2 cellular contexts compared by ENCODE assay signal in genomic region chr17:50841277-50841948, GRCh38.
TF ChIP-seq lines count a peak whose summit lies in the region.

No MANE protein-coding gene starts in this region.

TF ChIP-seq in HCT116, 20 proteins besides CTCF, POLR2A, EP300 and RAD21 (continued from another document):
- TF ChIP-seq REST (IDR thresholded peaks at IDR 0.05; ENCODE audit: low read depth) (no peak), CBX3 (IDR thresholded peaks at IDR 0.05; ENCODE audit: low read depth) (no peak), ZNF274 (IDR thresholded peaks at IDR 0.05; ENCODE audit: low read depth, low read length) (no peak), YY1 (IDR thresholded peaks at IDR 0.05; ENCODE audit: extremely low read depth, insufficient replicate concordance, low read depth, low read length) (no peak), ATF3 (IDR thresholded peaks at IDR 0.05) (no peak)

TF ChIP-seq in neural cell, 6 proteins besides CTCF, POLR2A, EP300 and RAD21 (continued from another document):
- no peak for TF ChIP-seq REST (IDR thresholded peaks at IDR 0.05; ENCODE audit: borderline replicate concordance)
- no peak for TF ChIP-seq TAF1 (IDR thresholded peaks at IDR 0.05; ENCODE audit: low read depth)
- no peak for TF ChIP-seq MXI1 (conservative IDR thresholded peaks at IDR 0.05; ENCODE audit: poor library complexity, severe bottlenecking)
- no peak for TF ChIP-seq EZH2 (IDR thresholded peaks at IDR 0.05; ENCODE audit: borderline replicate concordance, insufficient read depth, low read length, poor library complexity, severe bottlenecking)
